In the genomic region with DNA sequence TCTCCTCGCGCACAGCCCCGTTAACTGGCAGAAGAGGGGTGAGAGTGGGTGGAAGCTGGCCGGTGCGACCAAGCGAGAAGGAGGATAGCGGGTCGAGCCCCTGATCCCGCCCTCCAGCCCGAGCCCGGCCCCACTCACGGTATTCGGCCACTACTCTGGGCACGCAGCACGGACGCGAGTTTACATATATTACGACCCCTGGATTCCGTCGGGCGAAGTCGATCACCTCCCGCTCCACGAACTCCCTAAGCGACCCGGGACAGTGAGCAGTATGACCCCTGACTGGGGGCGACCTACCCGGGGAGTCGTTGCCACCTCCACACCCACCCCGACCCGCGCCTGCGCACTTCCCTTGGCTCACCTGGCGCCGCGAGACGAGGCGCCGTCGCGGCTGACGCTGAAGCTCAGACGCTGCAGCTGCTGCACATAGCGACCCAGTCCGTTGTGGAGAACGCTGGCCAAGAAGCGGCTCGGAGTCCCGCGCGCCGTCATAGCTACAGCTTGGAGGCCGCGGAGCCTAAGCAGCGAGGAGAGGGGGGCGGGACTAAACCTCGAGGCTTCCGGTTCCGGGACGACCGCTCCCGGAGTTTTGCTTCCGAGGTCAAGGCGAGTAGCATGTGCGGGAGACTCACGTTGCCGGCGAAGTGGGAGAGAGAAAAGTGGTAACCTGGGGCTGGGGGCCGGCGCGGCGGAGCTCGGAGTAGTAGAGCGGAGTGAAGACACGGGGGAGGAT, we compare ENCODE assay signal across 8 cellular contexts. TPM values are rescaled to one million over a fixed set of nuclear protein-coding genes. Genes with fewer than 3 reads are reported as not detected.
DNase-seq lines count a peak whose midpoint lies in the region; ATAC-seq and TF ChIP-seq lines count a peak whose summit lies in the region.

A gene (minus strand): TSS at position 546 of the 733 bp plus-strand sequence. CDS start 54 bp downstream, at position 492.
A gene (plus strand): TSS at position 592 of the 733 bp plus-strand sequence. CDS start 668 bp downstream, outside the sequence.

- H3K4me2 ChIP-seq in DOHH2 (ENCODE audit: low read length) (peak within 1 kb of the TSS; percentile 84), KMS-11 (peak within 1 kb of the TSS; percentile 93)

- ATAC-seq in GM21619 (IDR thresholded peaks at IDR 0.05; ENCODE audit: unreplicated experiment) = peak; percentile 74

- TF ChIP-seq CTCF in DOHH2 (IDR thresholded peaks at IDR 0.05; ENCODE audit: low read depth, low read length, poor library complexity, severe bottlenecking) (no peak), KMS-11 (conservative IDR thresholded peaks at IDR 0.05; ENCODE audit: low read depth, low read length) (no peak), fibroblast of villous mesenchyme (IDR thresholded peaks at IDR 0.05; ENCODE audit: insufficient read depth, low read depth, low read length) (no peak), nephron progenitor cell (IDR thresholded peaks at IDR 0.05) (no peak)

- H3K27ac ChIP-seq in DOHH2 (ENCODE audit: low read depth, low read length) = peak within 1 kb of the TSS; percentile 69
- peak within 1 kb of the TSS; percentile 49 for H3K27ac ChIP-seq in KMS-11

- H3K9ac ChIP-seq in KMS-11 = peak within 1 kb of the TSS; percentile 82

- H3K27ac Mint-ChIP-seq in nephron progenitor cell = peak within 1 kb of the TSS; percentile 98
- H3K27ac Mint-ChIP-seq in stimulated activated naive CD8-positive, alpha-beta T cell treated with anti-CD3 and anti-CD28 coated beads, Interleukin-15, Interleukin-2, amounts not matched to agents 100 ng/mL and 50 ng/mL, for 24 hours = peak within 1 kb of the TSS; percentile 99

- DNase-seq in SHP77 (lab: John Stamatoyannopoulos, UW) = peak; percentile 72 to 83
- peak; percentile 95 for DNase-seq in activated effector memory CD4-positive, alpha-beta T cell treated with anti-CD3 and anti-CD28 coated beads, Interleukin-2, amount 50 U/mL, for 16 hours
- peak; percentile 65 for DNase-seq in fibroblast of villous mesenchyme (ENCODE audit: low read depth)
- peak; percentile 89 for DNase-seq in nephron progenitor cell

- H3K4me3 ChIP-seq in DOHH2 (ENCODE audit: low read length) (peak within 1 kb of the TSS; percentile 82), KMS-11 (IDR thresholded peaks at IDR 0.05; ENCODE audit: insufficient read depth, low read depth, low read length) (peak within 1 kb of the TSS; percentile 29), fibroblast of villous mesenchyme (ENCODE audit: low read depth, low read length) (peak within 1 kb of the TSS; percentile 99)

- H3K9me3 Mint-ChIP-seq in nephron progenitor cell = no peaks in the 10 kb centered on the region
- no peaks in the 10 kb centered on the region for H3K9me3 Mint-ChIP-seq in stimulated activated naive CD8-positive, alpha-beta T cell treated with anti-CD3 and anti-CD28 coated beads, Interleukin-15, Interleukin-2, amounts not matched to agents 100 ng/mL and 50 ng/mL, for 24 hours

- peaks cover 6% of the 10 kb centered on the region; the same call in 1 of the 2 replicates for H4K20me1 ChIP-seq in DOHH2 (ENCODE audit: control insufficient read depth, insufficient read depth, low read depth, low read length)
- H4K20me1 ChIP-seq in KMS-11 (ENCODE audit: insufficient read depth) = no peaks in the 10 kb centered on the region

- no peaks in the 10 kb centered on the region for H3K9me3 ChIP-seq in DOHH2 (ENCODE audit: control insufficient read depth, insufficient read depth, low read length)

- no peaks in the 10 kb centered on the region for H3K27me3 Mint-ChIP-seq in nephron progenitor cell (ENCODE audit: low read depth, poor library complexity)
- no peaks in the 10 kb centered on the region for H3K27me3 Mint-ChIP-seq in stimulated activated naive CD8-positive, alpha-beta T cell treated with anti-CD3 and anti-CD28 coated beads, Interleukin-15, Interleukin-2, amounts not matched to agents 100 ng/mL and 50 ng/mL, for 24 hours

- H3K36me3 Mint-ChIP-seq in nephron progenitor cell (ENCODE audit: low read depth) = peaks cover 29% of the 10 kb centered on the region
- H3K36me3 Mint-ChIP-seq in stimulated activated naive CD8-positive, alpha-beta T cell treated with anti-CD3 and anti-CD28 coated beads, Interleukin-15, Interleukin-2, amounts not matched to agents 100 ng/mL and 50 ng/mL, for 24 hours (ENCODE audit: low read depth) = peaks cover 47% of the 10 kb centered on the region

- H3K36me3 ChIP-seq in DOHH2 (ENCODE audit: control insufficient read depth, low read length) (peaks cover 40% of the 10 kb centered on the region), KMS-11 (ENCODE audit: insufficient read depth) (peaks cover 5% of the 10 kb centered on the region; the same call in 1 of the 2 replicates)

- H3K4me3 Mint-ChIP-seq in nephron progenitor cell = peak within 1 kb of the TSS; percentile 97
- H3K4me3 Mint-ChIP-seq in stimulated activated naive CD8-positive, alpha-beta T cell treated with anti-CD3 and anti-CD28 coated beads, Interleukin-15, Interleukin-2, amounts not matched to agents 100 ng/mL and 50 ng/mL, for 24 hours = peak within 1 kb of the TSS; percentile 98

- H3K79me2 ChIP-seq in DOHH2 (ENCODE audit: control insufficient read depth, low read length) = peaks cover 60% of the 10 kb centered on the region
- peaks cover 36% of the 10 kb centered on the region for H3K79me2 ChIP-seq in KMS-11 (ENCODE audit: insufficient read depth, low read depth)

- H3F3A ChIP-seq in DOHH2 (ENCODE audit: control insufficient read depth, insufficient read depth) = no peaks in the 10 kb centered on the region

- H3K27me3 ChIP-seq in DOHH2 (ENCODE audit: control insufficient read depth, low read length) (no peaks in the 10 kb centered on the region), KMS-11 (ENCODE audit: insufficient read depth, low read depth) (no peaks in the 10 kb centered on the region)

- H3K4me1 ChIP-seq in DOHH2 (ENCODE audit: control insufficient read depth, low read length) (peaks cover 28% of the 10 kb centered on the region), KMS-11 (ENCODE audit: low read depth, poor library complexity, severe bottlenecking) (peaks cover 26% of the 10 kb centered on the region)

- H2AFZ ChIP-seq in KMS-11 (ENCODE audit: low read depth) = peak within 1 kb of the TSS; percentile 94

- H3K9me2 ChIP-seq in DOHH2 (replicated peaks; ENCODE audit: control insufficient read depth, low read length) = no peaks in the 10 kb centered on the region

- H3K4me1 Mint-ChIP-seq in nephron progenitor cell = peaks cover 40% of the 10 kb centered on the region
- peaks cover 47% of the 10 kb centered on the region for H3K4me1 Mint-ChIP-seq in stimulated activated naive CD8-positive, alpha-beta T cell treated with anti-CD3 and anti-CD28 coated beads, Interleukin-15, Interleukin-2, amounts not matched to agents 100 ng/mL and 50 ng/mL, for 24 hours (ENCODE audit: low read depth)

RNA-seq across cellular contexts. Expression of the first gene that starts in this region (rescaled TPM):
- 51.8 and 67.3 TPM in 2 replicates for total RNA-seq in fibroblast of villous mesenchyme

RNA-seq across cellular contexts. Expression of the second gene that starts in this region (rescaled TPM):
- total RNA-seq in fibroblast of villous mesenchyme = 3.2 and 3.9 TPM in 2 replicates

Comparison
In these comparisons a context has a peak if more than half of its experiments do, and no peak if none do; other contexts are left out.
1. Peak in every context shown above with its lines: DNase-seq, ATAC-seq, H3K4me3 ChIP-seq and H3K27ac ChIP-seq.
2. H3K4me3 ChIP-seq: peak in every context shown above with its lines; median percentile 99 in fibroblast of villous mesenchyme; 82 in DOHH2; 29 in KMS-11.